Comparison of ENCODE assay signal across 16 cellular contexts in genomic region chr15:67827561-67828378, GRCh38. TPM values are rescaled to one million over a fixed set of nuclear protein-coding genes. Genes with fewer than 3 reads are reported as not detected.
DNase-seq lines count a peak whose midpoint lies in the region; ATAC-seq and TF ChIP-seq lines count a peak whose summit lies in the region.
"Had no signal": no experiment of that assay in that cellular context is flagged by ENCODE, and none has a peak within 500 bp of the region (broad histone marks: within the 10 kb centered on the region; RNA-seq: fewer than 3 reads in every experiment).

No MANE protein-coding gene starts in this region.

- DNase-seq in right cardiac atrium (no peak), Right ventricle myocardium superior (no peak), mesothelial cell of epicardium (ENCODE audit: low spot score in 2 of 2, unreplicated experiment in 2 of 2) (no peak), type B pancreatic cell (ENCODE audit: extremely low spot score, unreplicated experiment) (no peak), NCI-H187 treated with DMSO at 0.1 percent for 48 hours (lab: John Stamatoyannopoulos, UW) (no peak), NCI-H69 (lab: John Stamatoyannopoulos, UW) (no peak)
- no peak for DNase-seq in activated naive CD8-positive, alpha-beta T cell treated with anti-CD3 and anti-CD28 coated beads for 36 hours
- DNase-seq: cerebellar nuclear complex, COR-L47, KBM-7 had no signal

- H3K4me3 Mint-ChIP-seq in activated naive CD8-positive, alpha-beta T cell treated with anti-CD3 and anti-CD28 coated beads for 36 hours, result peak overlapping the region; percentile 29
- peak overlapping the region; percentile 15 for H3K4me3 Mint-ChIP-seq in mesothelial cell of epicardium
- H3K4me3 Mint-ChIP-seq in type B pancreatic cell, result peak overlapping the region; percentile 64

- no peak overlapping the region for H3K27ac Mint-ChIP-seq in activated naive CD8-positive, alpha-beta T cell treated with anti-CD3 and anti-CD28 coated beads for 36 hours
- H3K27ac Mint-ChIP-seq in mesothelial cell of epicardium (no peak overlapping the region), type B pancreatic cell (peak overlapping the region; percentile 21)

- WGBS in right cardiac atrium, result 4% methylated on average over 98 of the region's 98 CpGs

- no peak overlapping the region for H3K27ac ChIP-seq in right cardiac atrium (ENCODE audit: low read length)

- ATAC-seq in right cardiac atrium, result no peak
- no peak for ATAC-seq in Right ventricle myocardium superior (ENCODE audit: poor library complexity)
- no peak for ATAC-seq in activated CD4-positive, CD25-positive, alpha-beta regulatory T cell treated with anti-CD3 and anti-CD28 coated beads, Interleukin-2, amount 50 U/mL, for 24 hours

- H3K9me3 ChIP-seq in right cardiac atrium (ENCODE audit: control insufficient read depth, low read length), result no peaks in the 10 kb centered on the region

- H3K36me3 Mint-ChIP-seq in activated naive CD8-positive, alpha-beta T cell treated with anti-CD3 and anti-CD28 coated beads for 36 hours, result peaks cover 2% of the 10 kb centered on the region
- H3K36me3 Mint-ChIP-seq in mesothelial cell of epicardium (no peaks in the 10 kb centered on the region), type B pancreatic cell (no peaks in the 10 kb centered on the region)

- peak overlapping the region; percentile 5 for H3K4me3 ChIP-seq in right cardiac atrium (ENCODE audit: low read length)

- TF ChIP-seq CTCF in mesothelial cell of epicardium (IDR thresholded peaks at IDR 0.05; ENCODE audit: unreplicated experiment), result no peak
- no peak for TF ChIP-seq CTCF in type B pancreatic cell (conservative IDR thresholded peaks at IDR 0.05)

- no peaks in the 10 kb centered on the region for H3K9me3 Mint-ChIP-seq in activated naive CD8-positive, alpha-beta T cell treated with anti-CD3 and anti-CD28 coated beads for 36 hours
- H3K9me3 Mint-ChIP-seq in mesothelial cell of epicardium (no peaks in the 10 kb centered on the region), type B pancreatic cell (no peaks in the 10 kb centered on the region)

- intact Hi-C loops in right cardiac atrium (cut with DNase I) (no loop called here), Right ventricle myocardium superior (cut with DNase I) (no loop called here)

- H3K27me3 Mint-ChIP-seq in activated naive CD8-positive, alpha-beta T cell treated with anti-CD3 and anti-CD28 coated beads for 36 hours, result peaks cover 80% of the 10 kb centered on the region
- peaks cover 81% of the 10 kb centered on the region for H3K27me3 Mint-ChIP-seq in mesothelial cell of epicardium (ENCODE audit: low read depth)
- H3K27me3 Mint-ChIP-seq in type B pancreatic cell, result peaks cover 79% of the 10 kb centered on the region

- H3K4me1 Mint-ChIP-seq in activated naive CD8-positive, alpha-beta T cell treated with anti-CD3 and anti-CD28 coated beads for 36 hours, result peaks cover 33% of the 10 kb centered on the region
- peaks cover 25% of the 10 kb centered on the region for H3K4me1 Mint-ChIP-seq in mesothelial cell of epicardium
- H3K4me1 Mint-ChIP-seq in type B pancreatic cell (ENCODE audit: unreplicated experiment), result peaks cover 19% of the 10 kb centered on the region

- peaks cover 6% of the 10 kb centered on the region for H3K4me1 ChIP-seq in right cardiac atrium (ENCODE audit: control insufficient read depth, insufficient read depth, low read length)

- no peaks in the 10 kb centered on the region for H3K27me3 ChIP-seq in right cardiac atrium (ENCODE audit: control insufficient read depth, insufficient read depth)

RNA-seq across cellular contexts. Expression of gene SKOR1, which starts 2.5 kb away (rescaled TPM):
- total RNA-seq in right cardiac atrium (under 1 TPM; 0.17 to 0.28 (median 0.20) TPM), Right ventricle myocardium superior (0.11 TPM), mesothelial cell of epicardium (0.89 to 1.1 TPM (median 1.1 TPM) in 3 replicates), type B pancreatic cell (ENCODE audit: low replicate concordance) (0.29 and 0.65 TPM in 2 replicates)
- 0.11 TPM for polyA plus RNA-seq in right cardiac atrium
- total RNA-seq in activated naive CD8-positive, alpha-beta T cell treated with anti-CD3 and anti-CD28 coated beads for 36 hours, result under 1 TPM; 0.16 to 0.30 TPM
- total RNA-seq: H4, kidney epithelial cell had no signal

RNA-seq across cellular contexts. Expression of gene RNU6-1, which starts 12.1 kb away (rescaled TPM):
- total RNA-seq in right cardiac atrium (not detected), Right ventricle myocardium superior (not detected), mesothelial cell of epicardium (not detected in 3 replicates), type B pancreatic cell (ENCODE audit: low replicate concordance) (not detected in 2 replicates)
- polyA plus RNA-seq in right cardiac atrium, result not detected
- total RNA-seq in activated naive CD8-positive, alpha-beta T cell treated with anti-CD3 and anti-CD28 coated beads for 36 hours, result not detected
- total RNA-seq: fibroblast of lung; H4; kidney epithelial cell; OCI-LY7; T-helper 2 cell treated with Interferon-gamma antibody and Interleukin-4, amounts not matched to agents 100 ng/mL and 5 ng/mL, for 36 hours had no signal
- polyA plus RNA-seq: fibroblast of lung had no signal
